Comparison of ENCODE assay signal across 18 cellular contexts in the genomic region with DNA sequence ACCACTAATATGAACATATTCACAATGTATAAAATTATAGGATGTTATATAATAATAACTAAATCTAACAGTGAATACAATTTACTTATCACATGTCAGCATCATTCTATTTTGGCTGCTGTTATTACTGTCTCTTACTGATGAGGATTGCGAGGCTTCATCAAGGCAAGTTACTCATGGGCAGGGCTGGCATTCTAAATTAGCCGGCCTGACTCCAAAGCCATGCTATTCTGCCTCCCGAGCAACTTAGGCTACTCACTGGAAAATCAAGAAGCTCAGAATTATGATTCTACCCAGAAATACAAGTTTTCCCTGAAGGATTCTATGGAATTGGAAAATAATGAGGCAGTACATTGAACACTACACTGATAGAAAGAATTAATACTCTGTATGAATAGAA.
DNase-seq lines count a peak whose midpoint lies in the region; ATAC-seq and TF ChIP-seq lines count a peak whose summit lies in the region.
"Had no signal": no experiment of that assay in that cellular context is flagged by ENCODE, and none has a peak within 500 bp of the region (broad histone marks: within the 10 kb centered on the region; RNA-seq: fewer than 3 reads in every experiment).

No MANE protein-coding gene starts in this region.

- H3K9ac ChIP-seq in smooth muscle cell (ENCODE audit: low read depth): no peak overlapping the region
- no peak overlapping the region for H3K9ac ChIP-seq in SK-N-SH
- H3K9ac ChIP-seq: GM23248 had no signal

- peak overlapping the region in 39 of 59 donors; percentile 4 to 87 (median 55) for H3K27ac ChIP-seq in dorsolateral prefrontal cortex
- peak overlapping the region; percentile 80 for H3K27ac ChIP-seq in smooth muscle cell (ENCODE audit: low read depth)
- peak overlapping the region in 1 of 2 experiments; percentile 7; a peak in 1 of 4 replicates for H3K27ac ChIP-seq in SK-N-SH (ENCODE audit: low read depth in 2 of 2, low read length in 1 of 2)
- H3K27ac ChIP-seq: 22Rv1, A549, C4-2B, GM23248 had no signal

- 91% methylated on average over 3 of the region's 3 CpGs for WGBS in smooth muscle cell (ENCODE audit: low lambda C conversion rate)
- WGBS in SK-N-SH (ENCODE audit: low lambda C conversion rate): 73% methylated on average over 3 of the region's 3 CpGs

- H3K36me3 ChIP-seq in smooth muscle cell (ENCODE audit: low read depth): no peaks in the 10 kb centered on the region
- H3K36me3 ChIP-seq in SK-N-SH (replicated peaks in 1 of 2; ENCODE audit: control insufficient read depth in 1 of 2, insufficient read depth in 2 of 2, low read length in 1 of 2): peaks cover 0 to 8% of the 10 kb centered on the region in 2 experiments
- H3K36me3 ChIP-seq: HAP-1 had no signal

- TF ChIP-seq RAD21 in SK-N-SH (IDR thresholded peaks at IDR 0.05; ENCODE audit: low read length): no peak

- TF ChIP-seq CTCF in dorsolateral prefrontal cortex (IDR thresholded peaks at IDR 0.05 in 54 of 56, conservative IDR thresholded peaks at IDR 0.05 in 2 of 56; ENCODE audit: low read depth in 1 of 56, partially characterized antibody in 56 of 56) (no peak), nephron progenitor cell (IDR thresholded peaks at IDR 0.05) (no peak), smooth muscle cell (IDR thresholded peaks at IDR 0.05; ENCODE audit: borderline replicate concordance, insufficient read depth, poor library complexity, severe bottlenecking) (no peak), SK-N-SH (IDR thresholded peaks at IDR 0.05) (no peak)

- H3K4me3 ChIP-seq in dorsolateral prefrontal cortex: peak overlapping the region in 3 of 59 donors; percentile 15 to 49 (median 36)
- H3K4me3 ChIP-seq in smooth muscle cell: no peak overlapping the region
- no peak overlapping the region for H3K4me3 ChIP-seq in SK-N-SH (ENCODE audit: low read depth in 2 of 2, low read length in 1 of 2)
- H3K4me3 ChIP-seq: A549, GM23248, HAP-1, K562 had no signal

- H3K4me3 Mint-ChIP-seq in nephron progenitor cell: no peak overlapping the region
- H3K4me3 Mint-ChIP-seq: CD4-positive, alpha-beta T cell had no signal

- no peak for ATAC-seq in GM19452 (IDR thresholded peaks at IDR 0.05; ENCODE audit: unreplicated experiment)
- ATAC-seq in GM21515 (IDR thresholded peaks at IDR 0.05; ENCODE audit: unreplicated experiment): no peak
- ATAC-seq: A549, K562 had no signal

- H4K20me1 ChIP-seq in smooth muscle cell (ENCODE audit: low read depth): no peaks in the 10 kb centered on the region
- no peaks in the 10 kb centered on the region; the same call in 1 of the 2 replicates for H4K20me1 ChIP-seq in SK-N-SH (ENCODE audit: insufficient read depth)

- peaks cover 4% of the 10 kb centered on the region for H3K27me3 Mint-ChIP-seq in nephron progenitor cell (ENCODE audit: low read depth, poor library complexity)
- H3K27me3 Mint-ChIP-seq: CD4-positive, alpha-beta T cell had no signal

- POLR2A ChIA-PET in SK-N-SH (lab: Yijun Ruan, JAX): interaction anchor here (0.6 kb wide), 1 partner anchor 73 kb away, joined by 4 read pairs; no protein-coding TSS in a partner anchor

- peak overlapping the region; percentile 89 for H2AFZ ChIP-seq in smooth muscle cell (ENCODE audit: low read depth)
- H2AFZ ChIP-seq in SK-N-SH (ENCODE audit: low read depth): no peak overlapping the region
- H2AFZ ChIP-seq: GM23248 had no signal

- intact Hi-C loops in dorsolateral prefrontal cortex (cut with DNase I): no loop called here

- H3F3A ChIP-seq in smooth muscle cell (ENCODE audit: low read depth) (peaks cover 4% of the 10 kb centered on the region), SK-N-SH (replicated peaks; ENCODE audit: insufficient read depth) (no peaks in the 10 kb centered on the region)

- in situ Hi-C loops in G401 (cut with HindIII; ENCODE audit: low sequenced_read_pairs): no loop called here

- H3K4me1 ChIP-seq in smooth muscle cell (ENCODE audit: low read depth): peaks cover 12% of the 10 kb centered on the region
- H3K4me1 ChIP-seq in SK-N-SH (ENCODE audit: control insufficient read depth in 1 of 2, insufficient read depth in 2 of 2, low read depth in 1 of 2, low read length in 1 of 2): peaks cover 0 to 10% of the 10 kb centered on the region in 2 experiments; a peak in 2 of 4 replicates
- H3K4me1 ChIP-seq: A549, Caco-2, HAP-1 had no signal

- DNase-seq in G401 (ENCODE audit: low spot score): peak; percentile 52
- no peak for DNase-seq in dorsolateral prefrontal cortex
- DNase-seq in nephron progenitor cell: no peak
- no peak for DNase-seq in smooth muscle cell (lab: John Stamatoyannopoulos, UW; ENCODE audit: unreplicated experiment)
- DNase-seq in SK-N-SH: no peak
- DNase-seq: AML-193; Caco-2; CD4-positive, alpha-beta T cell; GF-D8; GM23248; IMR-90 had no signal

- H3K4me2 ChIP-seq in smooth muscle cell (peak overlapping the region; percentile 80), SK-N-SH (no peak overlapping the region)
- H3K4me2 ChIP-seq: A549 had no signal

- CTCF ChIA-PET in SK-N-SH (lab: Yijun Ruan, JAX): interaction anchor here (0.9 to 2.0 kb wide), 4 partner anchors 8 to 479 kb away, joined by 3 to 5 read pairs (median 4); no protein-coding TSS in a partner anchor

- no peaks in the 10 kb centered on the region for H3K9me2 ChIP-seq in SK-N-SH

- peaks cover 3% of the 10 kb centered on the region for H3K9me3 Mint-ChIP-seq in nephron progenitor cell
- H3K9me3 Mint-ChIP-seq: CD4-positive, alpha-beta T cell had no signal

- H3K27me3 ChIP-seq in dorsolateral prefrontal cortex: no peaks in the 10 kb centered on the region
- H3K27me3 ChIP-seq in smooth muscle cell (ENCODE audit: low read depth): no peaks in the 10 kb centered on the region
- no peaks in the 10 kb centered on the region for H3K27me3 ChIP-seq in SK-N-SH (ENCODE audit: insufficient read depth)

- peak overlapping the region; percentile 7 for H3K27ac Mint-ChIP-seq in nephron progenitor cell
- H3K27ac Mint-ChIP-seq: CD4-positive, alpha-beta T cell had no signal

- no peaks in the 10 kb centered on the region for H3K79me2 ChIP-seq in smooth muscle cell (ENCODE audit: low read depth)
- H3K79me2 ChIP-seq in SK-N-SH (ENCODE audit: insufficient read depth): no peaks in the 10 kb centered on the region

- no peak for TF ChIP-seq EP300 in SK-N-SH (IDR thresholded peaks at IDR 0.05; ENCODE audit: borderline replicate concordance in 1 of 2, low read depth in 1 of 2, low read length in 1 of 2)

- H3K9me3 ChIP-seq in smooth muscle cell (replicated peaks; ENCODE audit: low read depth) (no peaks in the 10 kb centered on the region), SK-N-SH (no peaks in the 10 kb centered on the region)
- H3K9me3 ChIP-seq: A549, Caco-2, HAP-1 had no signal

- H3K36me3 Mint-ChIP-seq in nephron progenitor cell (ENCODE audit: low read depth): no peaks in the 10 kb centered on the region

- H3K4me1 Mint-ChIP-seq in nephron progenitor cell: peaks cover 7% of the 10 kb centered on the region

TF ChIP-seq in SK-N-SH, 30 proteins besides CTCF, POLR2A, EP300 and RAD21 (continues in another document):
- TF ChIP-seq, protein P1, sequence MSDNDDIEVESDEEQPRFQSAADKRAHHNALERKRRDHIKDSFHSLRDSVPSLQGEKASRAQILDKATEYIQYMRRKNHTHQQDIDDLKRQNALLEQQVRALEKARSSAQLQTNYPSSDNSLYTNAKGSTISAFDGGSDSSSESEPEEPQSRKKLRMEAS (IDR thresholded peaks at IDR 0.05; ENCODE audit: low read depth): no peak
- TF ChIP-seq TEAD4 (IDR thresholded peaks at IDR 0.05; ENCODE audit: borderline replicate concordance, insufficient read depth) (no peak), SMC3 (IDR thresholded peaks at IDR 0.05; ENCODE audit: low read depth, low read length) (no peak), CHD2 (IDR thresholded peaks at IDR 0.05; ENCODE audit: low read length, partially characterized antibody) (no peak), NRF1 (IDR thresholded peaks at IDR 0.05; ENCODE audit: low read depth, low read length) (no peak), NFIC (IDR thresholded peaks at IDR 0.05; ENCODE audit: borderline replicate concordance) (no peak), MEF2A (IDR thresholded peaks at IDR 0.05; ENCODE audit: borderline replicate concordance, low read depth) (no peak), POLR2AphosphoS5 (IDR thresholded peaks at IDR 0.05; ENCODE audit: low read depth, low read length) (no peak), MXI1 (IDR thresholded peaks at IDR 0.05; ENCODE audit: low read depth, low read length) (no peak), FOXJ3 (CRISPR knock-in tag; IDR thresholded peaks at IDR 0.05) (no peak), TAF1 (IDR thresholded peaks at IDR 0.05; ENCODE audit: borderline replicate concordance, low read depth, low read length) (no peak), RFX5 (IDR thresholded peaks at IDR 0.05; ENCODE audit: low read length) (no peak), FOXM1 (IDR thresholded peaks at IDR 0.05; ENCODE audit: low read depth) (no peak), YY1 (IDR thresholded peaks at IDR 0.05; ENCODE audit: low read depth) (no peak)
- TF ChIP-seq, protein P2, sequence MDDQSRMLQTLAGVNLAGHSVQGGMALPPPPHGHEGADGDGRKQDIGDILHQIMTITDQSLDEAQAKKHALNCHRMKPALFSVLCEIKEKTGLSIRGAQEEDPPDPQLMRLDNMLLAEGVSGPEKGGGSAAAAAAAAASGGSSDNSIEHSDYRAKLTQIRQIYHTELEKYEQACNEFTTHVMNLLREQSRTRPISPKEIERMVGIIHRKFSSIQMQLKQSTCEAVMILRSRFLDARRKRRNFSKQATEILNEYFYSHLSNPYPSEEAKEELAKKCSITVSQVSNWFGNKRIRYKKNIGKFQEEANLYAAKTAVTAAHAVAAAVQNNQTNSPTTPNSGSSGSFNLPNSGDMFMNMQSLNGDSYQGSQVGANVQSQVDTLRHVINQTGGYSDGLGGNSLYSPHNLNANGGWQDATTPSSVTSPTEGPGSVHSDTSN (IDR thresholded peaks at IDR 0.05): no peak
- TF ChIP-seq, protein P3, sequence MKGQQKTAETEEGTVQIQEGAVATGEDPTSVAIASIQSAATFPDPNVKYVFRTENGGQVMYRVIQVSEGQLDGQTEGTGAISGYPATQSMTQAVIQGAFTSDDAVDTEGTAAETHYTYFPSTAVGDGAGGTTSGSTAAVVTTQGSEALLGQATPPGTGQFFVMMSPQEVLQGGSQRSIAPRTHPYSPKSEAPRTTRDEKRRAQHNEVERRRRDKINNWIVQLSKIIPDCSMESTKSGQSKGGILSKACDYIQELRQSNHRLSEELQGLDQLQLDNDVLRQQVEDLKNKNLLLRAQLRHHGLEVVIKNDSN (IDR thresholded peaks at IDR 0.05; ENCODE audit: borderline replicate concordance, low read depth): no peak
- TF ChIP-seq, protein P4, sequence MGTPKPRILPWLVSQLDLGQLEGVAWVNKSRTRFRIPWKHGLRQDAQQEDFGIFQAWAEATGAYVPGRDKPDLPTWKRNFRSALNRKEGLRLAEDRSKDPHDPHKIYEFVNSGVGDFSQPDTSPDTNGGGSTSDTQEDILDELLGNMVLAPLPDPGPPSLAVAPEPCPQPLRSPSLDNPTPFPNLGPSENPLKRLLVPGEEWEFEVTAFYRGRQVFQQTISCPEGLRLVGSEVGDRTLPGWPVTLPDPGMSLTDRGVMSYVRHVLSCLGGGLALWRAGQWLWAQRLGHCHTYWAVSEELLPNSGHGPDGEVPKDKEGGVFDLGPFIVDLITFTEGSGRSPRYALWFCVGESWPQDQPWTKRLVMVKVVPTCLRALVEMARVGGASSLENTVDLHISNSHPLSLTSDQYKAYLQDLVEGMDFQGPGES (IDR thresholded peaks at IDR 0.05; ENCODE audit: low read depth, low read length): no peak
